ENCODE assay signal across 1 cellular context in the genomic region with DNA sequence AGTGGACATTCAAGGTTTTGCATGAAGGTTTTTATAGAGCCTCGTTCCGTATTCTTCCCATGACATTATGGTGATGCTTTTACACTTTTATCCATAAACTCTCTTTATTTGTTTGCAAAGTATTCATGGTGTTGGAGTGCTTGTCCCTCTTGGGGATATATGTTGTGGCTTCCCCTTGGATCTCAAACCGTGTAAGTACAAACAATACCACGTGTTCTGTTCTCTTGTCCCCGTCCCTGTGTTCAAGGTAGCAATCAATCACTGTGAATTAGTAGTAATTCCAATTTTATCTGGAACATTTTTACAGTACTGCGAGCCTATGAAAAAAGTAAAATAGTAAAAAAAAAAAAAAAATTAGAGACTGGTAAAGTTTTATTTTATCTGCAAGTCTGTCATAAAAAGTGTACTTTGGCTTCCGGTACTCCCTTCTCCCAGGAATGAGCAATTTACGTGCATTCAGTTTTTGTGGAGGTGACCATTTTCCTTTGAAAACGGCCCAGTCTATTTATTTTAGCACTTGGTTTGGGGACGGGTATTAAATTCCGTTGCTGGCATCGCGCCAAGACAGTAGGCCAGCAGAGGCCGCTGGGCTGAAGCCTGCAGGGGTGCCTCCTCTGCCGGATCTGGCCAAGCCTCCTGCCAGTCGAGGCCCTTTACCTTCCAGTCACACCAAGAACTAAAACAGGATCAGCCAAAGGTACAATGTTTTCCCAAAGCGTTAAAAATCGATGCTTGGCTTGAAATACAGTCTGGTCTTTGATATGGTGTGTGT.
TF ChIP-seq lines count a peak whose summit lies in the region.

No MANE protein-coding gene starts in this region.

TF ChIP-seq in K562, 482 proteins besides CTCF, POLR2A, EP300 and RAD21:
- TF ChIP-seq, protein P1, sequence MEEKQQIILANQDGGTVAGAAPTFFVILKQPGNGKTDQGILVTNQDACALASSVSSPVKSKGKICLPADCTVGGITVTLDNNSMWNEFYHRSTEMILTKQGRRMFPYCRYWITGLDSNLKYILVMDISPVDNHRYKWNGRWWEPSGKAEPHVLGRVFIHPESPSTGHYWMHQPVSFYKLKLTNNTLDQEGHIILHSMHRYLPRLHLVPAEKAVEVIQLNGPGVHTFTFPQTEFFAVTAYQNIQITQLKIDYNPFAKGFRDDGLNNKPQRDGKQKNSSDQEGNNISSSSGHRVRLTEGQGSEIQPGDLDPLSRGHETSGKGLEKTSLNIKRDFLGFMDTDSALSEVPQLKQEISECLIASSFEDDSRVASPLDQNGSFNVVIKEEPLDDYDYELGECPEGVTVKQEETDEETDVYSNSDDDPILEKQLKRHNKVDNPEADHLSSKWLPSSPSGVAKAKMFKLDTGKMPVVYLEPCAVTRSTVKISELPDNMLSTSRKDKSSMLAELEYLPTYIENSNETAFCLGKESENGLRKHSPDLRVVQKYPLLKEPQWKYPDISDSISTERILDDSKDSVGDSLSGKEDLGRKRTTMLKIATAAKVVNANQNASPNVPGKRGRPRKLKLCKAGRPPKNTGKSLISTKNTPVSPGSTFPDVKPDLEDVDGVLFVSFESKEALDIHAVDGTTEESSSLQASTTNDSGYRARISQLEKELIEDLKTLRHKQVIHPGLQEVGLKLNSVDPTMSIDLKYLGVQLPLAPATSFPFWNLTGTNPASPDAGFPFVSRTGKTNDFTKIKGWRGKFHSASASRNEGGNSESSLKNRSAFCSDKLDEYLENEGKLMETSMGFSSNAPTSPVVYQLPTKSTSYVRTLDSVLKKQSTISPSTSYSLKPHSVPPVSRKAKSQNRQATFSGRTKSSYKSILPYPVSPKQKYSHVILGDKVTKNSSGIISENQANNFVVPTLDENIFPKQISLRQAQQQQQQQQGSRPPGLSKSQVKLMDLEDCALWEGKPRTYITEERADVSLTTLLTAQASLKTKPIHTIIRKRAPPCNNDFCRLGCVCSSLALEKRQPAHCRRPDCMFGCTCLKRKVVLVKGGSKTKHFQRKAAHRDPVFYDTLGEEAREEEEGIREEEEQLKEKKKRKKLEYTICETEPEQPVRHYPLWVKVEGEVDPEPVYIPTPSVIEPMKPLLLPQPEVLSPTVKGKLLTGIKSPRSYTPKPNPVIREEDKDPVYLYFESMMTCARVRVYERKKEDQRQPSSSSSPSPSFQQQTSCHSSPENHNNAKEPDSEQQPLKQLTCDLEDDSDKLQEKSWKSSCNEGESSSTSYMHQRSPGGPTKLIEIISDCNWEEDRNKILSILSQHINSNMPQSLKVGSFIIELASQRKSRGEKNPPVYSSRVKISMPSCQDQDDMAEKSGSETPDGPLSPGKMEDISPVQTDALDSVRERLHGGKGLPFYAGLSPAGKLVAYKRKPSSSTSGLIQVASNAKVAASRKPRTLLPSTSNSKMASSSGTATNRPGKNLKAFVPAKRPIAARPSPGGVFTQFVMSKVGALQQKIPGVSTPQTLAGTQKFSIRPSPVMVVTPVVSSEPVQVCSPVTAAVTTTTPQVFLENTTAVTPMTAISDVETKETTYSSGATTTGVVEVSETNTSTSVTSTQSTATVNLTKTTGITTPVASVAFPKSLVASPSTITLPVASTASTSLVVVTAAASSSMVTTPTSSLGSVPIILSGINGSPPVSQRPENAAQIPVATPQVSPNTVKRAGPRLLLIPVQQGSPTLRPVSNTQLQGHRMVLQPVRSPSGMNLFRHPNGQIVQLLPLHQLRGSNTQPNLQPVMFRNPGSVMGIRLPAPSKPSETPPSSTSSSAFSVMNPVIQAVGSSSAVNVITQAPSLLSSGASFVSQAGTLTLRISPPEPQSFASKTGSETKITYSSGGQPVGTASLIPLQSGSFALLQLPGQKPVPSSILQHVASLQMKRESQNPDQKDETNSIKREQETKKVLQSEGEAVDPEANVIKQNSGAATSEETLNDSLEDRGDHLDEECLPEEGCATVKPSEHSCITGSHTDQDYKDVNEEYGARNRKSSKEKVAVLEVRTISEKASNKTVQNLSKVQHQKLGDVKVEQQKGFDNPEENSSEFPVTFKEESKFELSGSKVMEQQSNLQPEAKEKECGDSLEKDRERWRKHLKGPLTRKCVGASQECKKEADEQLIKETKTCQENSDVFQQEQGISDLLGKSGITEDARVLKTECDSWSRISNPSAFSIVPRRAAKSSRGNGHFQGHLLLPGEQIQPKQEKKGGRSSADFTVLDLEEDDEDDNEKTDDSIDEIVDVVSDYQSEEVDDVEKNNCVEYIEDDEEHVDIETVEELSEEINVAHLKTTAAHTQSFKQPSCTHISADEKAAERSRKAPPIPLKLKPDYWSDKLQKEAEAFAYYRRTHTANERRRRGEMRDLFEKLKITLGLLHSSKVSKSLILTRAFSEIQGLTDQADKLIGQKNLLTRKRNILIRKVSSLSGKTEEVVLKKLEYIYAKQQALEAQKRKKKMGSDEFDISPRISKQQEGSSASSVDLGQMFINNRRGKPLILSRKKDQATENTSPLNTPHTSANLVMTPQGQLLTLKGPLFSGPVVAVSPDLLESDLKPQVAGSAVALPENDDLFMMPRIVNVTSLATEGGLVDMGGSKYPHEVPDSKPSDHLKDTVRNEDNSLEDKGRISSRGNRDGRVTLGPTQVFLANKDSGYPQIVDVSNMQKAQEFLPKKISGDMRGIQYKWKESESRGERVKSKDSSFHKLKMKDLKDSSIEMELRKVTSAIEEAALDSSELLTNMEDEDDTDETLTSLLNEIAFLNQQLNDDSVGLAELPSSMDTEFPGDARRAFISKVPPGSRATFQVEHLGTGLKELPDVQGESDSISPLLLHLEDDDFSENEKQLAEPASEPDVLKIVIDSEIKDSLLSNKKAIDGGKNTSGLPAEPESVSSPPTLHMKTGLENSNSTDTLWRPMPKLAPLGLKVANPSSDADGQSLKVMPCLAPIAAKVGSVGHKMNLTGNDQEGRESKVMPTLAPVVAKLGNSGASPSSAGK (IDR thresholded peaks at IDR 0.05) = 0 out of 2 replicates have a peak, but pooled peaks have one; percentile 16
- TF ChIP-seq E2F6 (IDR thresholded peaks at IDR 0.05; ENCODE audit: borderline replicate concordance in 1 of 2, extremely low read depth in 1 of 2, insufficient read depth in 1 of 2, insufficient read length in 1 of 2, low read depth in 1 of 2, low read length in 1 of 2, poor library complexity in 1 of 2, severe bottlenecking in 1 of 2) (peak in 1 of 2 experiments; percentile 29), TEAD1 (CRISPR knock-in tag; IDR thresholded peaks at IDR 0.05) (no peak), L3MBTL2 (IDR thresholded peaks at IDR 0.05) (peak; percentile 47; the same call in 1 of the 2 replicates), ZNF699 (CRISPR knock-in tag; IDR thresholded peaks at IDR 0.05; ENCODE audit: insufficient replicate concordance) (no peak), NFIC (IDR thresholded peaks at IDR 0.05) (peak; percentile 99), NFIX (CRISPR knock-in tag; IDR thresholded peaks at IDR 0.05; ENCODE audit: low read depth) (peak; percentile 95), BRF2 (IDR thresholded peaks at IDR 0.05; ENCODE audit: borderline replicate concordance, insufficient read depth, insufficient read length) (no peak), SMAD1 (IDR thresholded peaks at IDR 0.05; ENCODE audit: low read depth, low read length, partially characterized antibody) (peak; percentile 93), PHF8 (IDR thresholded peaks at IDR 0.05; ENCODE audit: borderline replicate concordance, low read length) (peak; percentile 19; the same call in 1 of the 2 replicates)
